In genomic region chr6:30344868-30345671, GRCh38 we compare ENCODE assay signal across 1 cellular context.
TF ChIP-seq lines count a peak whose summit lies in the region.

Gene RPP21, plus strand, starts transcription at chr6:30345156. Its CDS starts 16 bp downstream, at chr6:30345172.

TF ChIP-seq in HepG2, 621 proteins besides CTCF, POLR2A, EP300 and RAD21 (continued from another document and continues in another):
- TF ChIP-seq ZBED4 (CRISPR knock-in tag; IDR thresholded peaks at IDR 0.05; ENCODE audit: borderline replicate concordance) (peak; percentile 89), REXO4 (CRISPR knock-in tag; IDR thresholded peaks at IDR 0.05; ENCODE audit: borderline replicate concordance) (peak; percentile 68; the same call in 1 of the 2 replicates), MED8 (CRISPR knock-in tag; IDR thresholded peaks at IDR 0.05; ENCODE audit: insufficient replicate concordance) (peak; percentile 63), PRMT3 (CRISPR knock-in tag; IDR thresholded peaks at IDR 0.05; ENCODE audit: borderline replicate concordance, low read depth) (no peak), ADNP (CRISPR knock-in tag; IDR thresholded peaks at IDR 0.05) (no peak; the same call in 1 of the 2 replicates), RBM39 (IDR thresholded peaks at IDR 0.05; ENCODE audit: low read depth, low read length, poor library complexity, severe bottlenecking) (peak; percentile 64), CHD2 (IDR thresholded peaks at IDR 0.05; ENCODE audit: low read depth, low read length) (peak; percentile 78), HMGXB4 (CRISPR knock-in tag; IDR thresholded peaks at IDR 0.05; ENCODE audit: borderline replicate concordance in 1 of 2, low read depth in 1 of 2) (peak; percentile 88 to 95), THAP8 (CRISPR knock-in tag; IDR thresholded peaks at IDR 0.05; ENCODE audit: borderline replicate concordance) (peak; percentile 75; the same call in 1 of the 2 replicates), ZBTB7B (CRISPR knock-in tag; IDR thresholded peaks at IDR 0.05) (peak; percentile 93), STAT6 (CRISPR knock-in tag; IDR thresholded peaks at IDR 0.05; ENCODE audit: borderline replicate concordance) (0 out of 2 replicates have a peak, but pooled peaks have one; percentile 19), ZNF780A (CRISPR knock-in tag; IDR thresholded peaks at IDR 0.05) (no peak), ZBTB8A (CRISPR knock-in tag; IDR thresholded peaks at IDR 0.05; ENCODE audit: borderline replicate concordance, low read depth) (0 out of 2 replicates have a peak, but pooled peaks have one; percentile 20), KLF13 (CRISPR knock-in tag; IDR thresholded peaks at IDR 0.05) (peak; percentile 89), IKZF1 (IDR thresholded peaks at IDR 0.05) (no peak), ZNF367 (CRISPR knock-in tag; IDR thresholded peaks at IDR 0.05; ENCODE audit: borderline replicate concordance) (peak; percentile 87), DRAP1 (CRISPR knock-in tag; IDR thresholded peaks at IDR 0.05) (peak; percentile 67; the same call in 1 of the 2 replicates), ZNF431 (CRISPR knock-in tag; IDR thresholded peaks at IDR 0.05; ENCODE audit: borderline replicate concordance, low read depth) (peak; percentile 76), HCFC1 (IDR thresholded peaks at IDR 0.05; ENCODE audit: low read depth, low read length) (peak; percentile 89), PBX3 (CRISPR knock-in tag; IDR thresholded peaks at IDR 0.05; ENCODE audit: borderline replicate concordance) (no peak), JUND (CRISPR knock-in tag; IDR thresholded peaks at IDR 0.05) (no peak), THAP7 (CRISPR knock-in tag; IDR thresholded peaks at IDR 0.05) (peak; percentile 44; the same call in 1 of the 2 replicates), ZBTB38 (CRISPR knock-in tag; IDR thresholded peaks at IDR 0.05) (peak; percentile 81; the same call in 1 of the 2 replicates), ZNF274 (CRISPR knock-in tag; IDR thresholded peaks at IDR 0.05) (peak; percentile 97), HNF1B (CRISPR knock-in tag; IDR thresholded peaks at IDR 0.05) (no peak), ZNF766 (CRISPR knock-in tag; IDR thresholded peaks at IDR 0.05; ENCODE audit: borderline replicate concordance) (peak; percentile 96; the same call in 1 of the 2 replicates), SP4 (CRISPR knock-in tag; IDR thresholded peaks at IDR 0.05) (peak; percentile 93), AKAP8 (CRISPR knock-in tag; IDR thresholded peaks at IDR 0.05) (peak; percentile 67; the same call in 1 of the 2 replicates), ZNF713 (CRISPR knock-in tag; IDR thresholded peaks at IDR 0.05) (no peak), ZBTB4 (CRISPR knock-in tag; IDR thresholded peaks at IDR 0.05; ENCODE audit: borderline replicate concordance) (peak; percentile 86; the same call in 1 of the 2 replicates), ARID2 (CRISPR knock-in tag; IDR thresholded peaks at IDR 0.05; ENCODE audit: borderline replicate concordance) (peak; percentile 90; the same call in 1 of the 2 replicates), ERF (CRISPR knock-in tag; IDR thresholded peaks at IDR 0.05) (peak; percentile 96), SMAD3 (CRISPR knock-in tag; IDR thresholded peaks at IDR 0.05) (peak; percentile 95), MBD4 (IDR thresholded peaks at IDR 0.05; ENCODE audit: borderline replicate concordance, low read length) (no peak), TCF7 (IDR thresholded peaks at IDR 0.05; ENCODE audit: low read depth) (no peak), FOXP4 (CRISPR knock-in tag; IDR thresholded peaks at IDR 0.05) (peak; percentile 74), ATF7-NPFF (CRISPR knock-in tag; IDR thresholded peaks at IDR 0.05; ENCODE audit: low read depth) (peak; percentile 95), SIX1 (CRISPR knock-in tag; IDR thresholded peaks at IDR 0.05; ENCODE audit: borderline replicate concordance) (0 out of 2 replicates have a peak, but pooled peaks have one; percentile 48), SMC3 (IDR thresholded peaks at IDR 0.05; ENCODE audit: low read length) (no peak), CHD4 (IDR thresholded peaks at IDR 0.05; ENCODE audit: borderline replicate concordance, low read length) (no peak)
